ENCODE assay signal across 12 cellular contexts in the genomic region with DNA sequence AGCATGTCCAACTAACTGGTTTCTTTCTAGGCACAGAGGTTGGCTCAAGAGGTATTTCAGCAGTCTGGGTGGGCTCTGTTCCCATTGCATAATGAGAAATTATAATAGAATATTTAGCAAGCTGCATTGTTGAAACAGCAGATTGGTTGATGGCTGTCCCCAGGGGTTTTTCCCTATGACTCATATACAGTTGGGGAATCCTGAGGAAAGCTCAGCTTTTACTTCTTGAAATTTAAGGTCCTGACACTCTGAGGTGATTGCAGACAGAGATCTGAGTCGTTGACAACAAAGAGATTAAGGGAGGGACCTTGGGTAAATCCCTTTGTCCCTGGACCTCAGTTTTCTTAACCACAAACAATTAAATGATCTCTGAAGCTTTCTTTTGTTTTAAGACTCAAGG. TPM values are rescaled to one million over a fixed set of nuclear protein-coding genes. Genes with fewer than 3 reads are reported as not detected.
DNase-seq lines count a peak whose midpoint lies in the region; ATAC-seq and TF ChIP-seq lines count a peak whose summit lies in the region.
"Had no signal": no experiment of that assay in that cellular context is flagged by ENCODE, and none has a peak within 500 bp of the region (broad histone marks: within the 10 kb centered on the region; RNA-seq: fewer than 3 reads in every experiment).

No MANE protein-coding gene starts in this region.

- no peak overlapping the region for H3K27ac ChIP-seq in effector memory CD4-positive, alpha-beta T cell (ENCODE audit: insufficient read depth, low read length, poor library complexity, severe bottlenecking)

- ATAC-seq in HG03432 (IDR thresholded peaks at IDR 0.05; ENCODE audit: unreplicated experiment) (peak; percentile 69), HG03196 (IDR thresholded peaks at IDR 0.05; ENCODE audit: unreplicated experiment) (no peak), GM21423 (IDR thresholded peaks at IDR 0.05; ENCODE audit: unreplicated experiment) (no peak)
- ATAC-seq: left lobe of liver had no signal

- H3K36me3 ChIP-seq in kidney epithelial cell (ENCODE audit: control insufficient read depth, insufficient read depth, low read length), result no peaks in the 10 kb centered on the region
- no peaks in the 10 kb centered on the region for H3K36me3 ChIP-seq in effector memory CD4-positive, alpha-beta T cell (ENCODE audit: control insufficient read depth, insufficient read depth, low read length)

- no peaks in the 10 kb centered on the region for H3K27me3 ChIP-seq in kidney epithelial cell (ENCODE audit: control insufficient read depth, insufficient read depth, low read length)
- H3K27me3 ChIP-seq in effector memory CD4-positive, alpha-beta T cell (replicated peaks; ENCODE audit: control insufficient read depth, insufficient read depth, low read length, poor library complexity, severe bottlenecking), result no peaks in the 10 kb centered on the region

- H3K27ac Mint-ChIP-seq in activated naive CD8-positive, alpha-beta T cell, result peak overlapping the region; percentile 43

- H3K4me1 Mint-ChIP-seq in activated naive CD8-positive, alpha-beta T cell (ENCODE audit: low read depth), result peaks cover 29% of the 10 kb centered on the region

- no peak overlapping the region for H3K4me3 ChIP-seq in kidney epithelial cell (ENCODE audit: low read depth, low read length)
- H3K4me3 ChIP-seq in effector memory CD4-positive, alpha-beta T cell (ENCODE audit: insufficient read depth, low read depth, low read length, poor library complexity, severe bottlenecking), result no peak overlapping the region

- H3K27me3 Mint-ChIP-seq in activated naive CD8-positive, alpha-beta T cell, result no peaks in the 10 kb centered on the region

- H3K4me3 Mint-ChIP-seq in activated naive CD8-positive, alpha-beta T cell, result peak overlapping the region; percentile 27

- H3K9me3 ChIP-seq in effector memory CD4-positive, alpha-beta T cell (ENCODE audit: control insufficient read depth, low read length), result no peaks in the 10 kb centered on the region

- TF ChIP-seq CTCF in kidney epithelial cell (IDR thresholded peaks at IDR 0.05; ENCODE audit: insufficient read depth, low read length, poor library complexity, severe bottlenecking), result no peak

- H3K4me1 ChIP-seq in effector memory CD4-positive, alpha-beta T cell (ENCODE audit: control insufficient read depth, insufficient read depth, low read length, poor library complexity, severe bottlenecking), result peaks cover 4% of the 10 kb centered on the region

- DNase-seq in COLO829 (ENCODE audit: low spot score) (peak; percentile 21), kidney epithelial cell (ENCODE audit: low read depth) (peak; percentile 19), SKM-1 (lab: John Stamatoyannopoulos, UW; ENCODE audit: unreplicated experiment) (no peak)
- DNase-seq in effector memory CD4-positive, alpha-beta T cell, result no peak
- DNase-seq: effector CD8-positive, alpha-beta T cell; KBM-7; stimulated activated CD8-positive, alpha-beta memory T cell treated with anti-CD3 and anti-CD28 coated beads, Interleukin-4, amount 100 ng/mL, for 48 hours had no signal

- H3K36me3 Mint-ChIP-seq in activated naive CD8-positive, alpha-beta T cell, result peaks cover 6% of the 10 kb centered on the region

- no peaks in the 10 kb centered on the region for H3K9me3 Mint-ChIP-seq in activated naive CD8-positive, alpha-beta T cell (ENCODE audit: low read depth)

RNA-seq across cellular contexts. Expression of a gene that starts 38.3 kb away (rescaled TPM):
- total RNA-seq in kidney epithelial cell, result not detected in 2 replicates

Comparison
In these comparisons a context has a peak if more than half of its experiments do, and no peak if none do; other contexts are left out.
1. DNase-seq: peak in COLO829 (single experiment) and kidney epithelial cell (single experiment); none in effector memory CD4-positive, alpha-beta T cell (0 of 3) and SKM-1 (single experiment).